1 cellular context compared by ENCODE assay signal in the genomic region with DNA sequence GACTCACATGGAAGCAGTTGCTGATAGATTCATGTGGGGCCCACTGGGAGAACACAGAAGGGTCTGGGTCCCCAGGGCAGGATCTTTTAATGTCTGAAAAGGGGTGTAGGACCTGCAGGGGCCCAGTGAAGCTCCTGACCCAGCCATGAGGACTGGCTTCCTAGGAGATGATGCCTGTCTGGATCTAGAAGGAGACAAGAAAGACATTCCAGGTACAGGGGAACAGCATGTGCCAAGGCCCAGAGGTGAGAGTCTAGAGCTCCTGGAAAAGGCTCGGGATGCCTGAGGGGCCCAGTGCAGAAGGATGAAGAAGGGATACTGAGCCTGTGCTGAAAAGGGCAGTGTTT.
TF ChIP-seq lines count a peak whose summit lies in the region.

No MANE protein-coding gene starts in this region.

TF ChIP-seq in HepG2, 621 proteins besides CTCF, POLR2A, EP300 and RAD21 (continues in another document):
- TF ChIP-seq CCDC6 (CRISPR knock-in tag; IDR thresholded peaks at IDR 0.05) (no peak), PHF8 (CRISPR knock-in tag; IDR thresholded peaks at IDR 0.05) (0 out of 2 replicates have a peak, but pooled peaks have one; percentile 8), ZNF556 (CRISPR knock-in tag; IDR thresholded peaks at IDR 0.05; ENCODE audit: borderline replicate concordance) (no peak; the same call in 1 of the 2 replicates), SMAD9 (CRISPR knock-in tag; IDR thresholded peaks at IDR 0.05) (no peak), SP5 (CRISPR knock-in tag; IDR thresholded peaks at IDR 0.05; ENCODE audit: borderline replicate concordance, low read depth) (no peak), NONO (IDR thresholded peaks at IDR 0.05) (no peak), NONO (CRISPR knock-in tag; conservative IDR thresholded peaks at IDR 0.05) (no peak), TARDBP (CRISPR knock-in tag; IDR thresholded peaks at IDR 0.05) (peak; percentile 24; the same call in 1 of the 2 replicates), TRIM24 (CRISPR knock-in tag; IDR thresholded peaks at IDR 0.05) (no peak), ZBTB8A (CRISPR knock-in tag; IDR thresholded peaks at IDR 0.05; ENCODE audit: borderline replicate concordance, low read depth) (no peak), SRF (IDR thresholded peaks at IDR 0.05; ENCODE audit: low read depth, low read length) (no peak), KLF16 (CRISPR knock-in tag; IDR thresholded peaks at IDR 0.05) (no peak), RARA (CRISPR knock-in tag; IDR thresholded peaks at IDR 0.05) (no peak), ZNF891 (CRISPR knock-in tag; IDR thresholded peaks at IDR 0.05) (no peak), RNF2 (conservative IDR thresholded peaks at IDR 0.05; ENCODE audit: low read depth) (no peak), KLF6 (CRISPR knock-in tag; IDR thresholded peaks at IDR 0.05) (no peak), ZNF34 (CRISPR knock-in tag; IDR thresholded peaks at IDR 0.05; ENCODE audit: borderline replicate concordance) (0 out of 2 replicates have a peak, but pooled peaks have one; percentile 26), ZNF788 (CRISPR knock-in tag; IDR thresholded peaks at IDR 0.05; ENCODE audit: borderline replicate concordance) (no peak), TMF1 (CRISPR knock-in tag; IDR thresholded peaks at IDR 0.05; ENCODE audit: low read depth) (no peak; the same call in 1 of the 2 replicates), ELF1 (CRISPR knock-in tag; IDR thresholded peaks at IDR 0.05) (no peak), SMYD3 (CRISPR knock-in tag; IDR thresholded peaks at IDR 0.05) (0 out of 2 replicates have a peak, but pooled peaks have one; percentile 20), ZNF138 (CRISPR knock-in tag; IDR thresholded peaks at IDR 0.05; ENCODE audit: low read depth) (no peak), ZZZ3 (CRISPR knock-in tag; IDR thresholded peaks at IDR 0.05; ENCODE audit: borderline replicate concordance) (no peak), ZNF570 (CRISPR knock-in tag; IDR thresholded peaks at IDR 0.05; ENCODE audit: borderline replicate concordance) (no peak), TBP (CRISPR knock-in tag; IDR thresholded peaks at IDR 0.05) (no peak), CEBPG (CRISPR knock-in tag; IDR thresholded peaks at IDR 0.05) (no peak), CREB1 (IDR thresholded peaks at IDR 0.05) (no peak), CREB1 (CRISPR knock-in tag; IDR thresholded peaks at IDR 0.05) (no peak), ZNF552 (CRISPR knock-in tag; IDR thresholded peaks at IDR 0.05; ENCODE audit: borderline replicate concordance) (no peak), GATAD2A (CRISPR knock-in tag; IDR thresholded peaks at IDR 0.05) (0 out of 2 replicates have a peak, but pooled peaks have one; percentile 2), MEIS1 (CRISPR knock-in tag; IDR thresholded peaks at IDR 0.05; ENCODE audit: borderline replicate concordance) (0 out of 2 replicates have a peak, but pooled peaks have one; percentile 34), SCMH1 (CRISPR knock-in tag; IDR thresholded peaks at IDR 0.05; ENCODE audit: borderline replicate concordance) (no peak), NCOR1 (IDR thresholded peaks at IDR 0.05; ENCODE audit: borderline replicate concordance, low read length) (no peak), THAP11 (CRISPR knock-in tag; IDR thresholded peaks at IDR 0.05) (no peak), IRF2 (CRISPR knock-in tag; IDR thresholded peaks at IDR 0.05) (no peak), MIER2 (CRISPR knock-in tag; IDR thresholded peaks at IDR 0.05) (no peak), ZNF816 (CRISPR knock-in tag; IDR thresholded peaks at IDR 0.05; ENCODE audit: borderline replicate concordance) (no peak), MTA3 (CRISPR knock-in tag; IDR thresholded peaks at IDR 0.05) (no peak), ZNF460 (CRISPR knock-in tag; IDR thresholded peaks at IDR 0.05; ENCODE audit: borderline replicate concordance) (no peak), TP53 (CRISPR knock-in tag; conservative IDR thresholded peaks at IDR 0.05) (no peak), ZNF598 (CRISPR knock-in tag; IDR thresholded peaks at IDR 0.05; ENCODE audit: borderline replicate concordance) (no peak), ZNF557 (CRISPR knock-in tag; IDR thresholded peaks at IDR 0.05) (no peak), ZNF260 (CRISPR knock-in tag; IDR thresholded peaks at IDR 0.05; ENCODE audit: borderline replicate concordance, low read depth) (no peak), ZNF20 (CRISPR knock-in tag; IDR thresholded peaks at IDR 0.05) (no peak), ZFP37 (CRISPR knock-in tag; IDR thresholded peaks at IDR 0.05; ENCODE audit: borderline replicate concordance) (no peak), ZNF629 (CRISPR knock-in tag; conservative IDR thresholded peaks at IDR 0.05) (no peak), MAF1 (CRISPR knock-in tag; IDR thresholded peaks at IDR 0.05; ENCODE audit: borderline replicate concordance) (no peak), ZNF317 (CRISPR knock-in tag; IDR thresholded peaks at IDR 0.05) (0 out of 2 replicates have a peak, but pooled peaks have one; percentile 40), PCBP1 (IDR thresholded peaks at IDR 0.05; ENCODE audit: borderline replicate concordance, low read depth, low read length) (no peak), SPEN (CRISPR knock-in tag; IDR thresholded peaks at IDR 0.05; ENCODE audit: low read depth) (no peak), ATAD3A (CRISPR knock-in tag; IDR thresholded peaks at IDR 0.05) (no peak), TCF12 (IDR thresholded peaks at IDR 0.05) (no peak), TCF12 (CRISPR knock-in tag; IDR thresholded peaks at IDR 0.05) (0 out of 2 replicates have a peak, but pooled peaks have one; percentile 13), ZSCAN9 (CRISPR knock-in tag; IDR thresholded peaks at IDR 0.05; ENCODE audit: borderline replicate concordance) (no peak), CBX1 (IDR thresholded peaks at IDR 0.05; ENCODE audit: low read depth) (no peak), ELF3 (CRISPR knock-in tag; IDR thresholded peaks at IDR 0.05) (peak; percentile 1; the same call in 1 of the 2 replicates)
- TF ChIP-seq, protein P1, sequence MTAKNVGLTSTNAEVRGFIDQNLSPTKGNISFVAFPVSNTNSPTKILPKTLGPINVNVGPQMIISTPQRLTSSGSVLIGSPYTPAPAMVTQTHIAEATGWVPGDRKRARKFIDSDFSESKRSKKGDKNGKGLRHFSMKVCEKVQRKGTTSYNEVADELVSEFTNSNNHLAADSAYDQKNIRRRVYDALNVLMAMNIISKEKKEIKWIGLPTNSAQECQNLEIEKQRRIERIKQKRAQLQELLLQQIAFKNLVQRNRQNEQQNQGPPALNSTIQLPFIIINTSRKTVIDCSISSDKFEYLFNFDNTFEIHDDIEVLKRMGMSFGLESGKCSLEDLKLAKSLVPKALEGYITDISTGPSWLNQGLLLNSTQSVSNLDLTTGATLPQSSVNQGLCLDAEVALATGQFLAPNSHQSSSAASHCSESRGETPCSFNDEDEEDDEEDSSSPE (CRISPR knock-in tag; IDR thresholded peaks at IDR 0.05), result no peak
- TF ChIP-seq, protein P2, sequence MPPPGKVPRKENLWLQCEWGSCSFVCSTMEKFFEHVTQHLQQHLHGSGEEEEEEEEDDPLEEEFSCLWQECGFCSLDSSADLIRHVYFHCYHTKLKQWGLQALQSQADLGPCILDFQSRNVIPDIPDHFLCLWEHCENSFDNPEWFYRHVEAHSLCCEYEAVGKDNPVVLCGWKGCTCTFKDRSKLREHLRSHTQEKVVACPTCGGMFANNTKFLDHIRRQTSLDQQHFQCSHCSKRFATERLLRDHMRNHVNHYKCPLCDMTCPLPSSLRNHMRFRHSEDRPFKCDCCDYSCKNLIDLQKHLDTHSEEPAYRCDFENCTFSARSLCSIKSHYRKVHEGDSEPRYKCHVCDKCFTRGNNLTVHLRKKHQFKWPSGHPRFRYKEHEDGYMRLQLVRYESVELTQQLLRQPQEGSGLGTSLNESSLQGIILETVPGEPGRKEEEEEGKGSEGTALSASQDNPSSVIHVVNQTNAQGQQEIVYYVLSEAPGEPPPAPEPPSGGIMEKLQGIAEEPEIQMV (CRISPR knock-in tag; IDR thresholded peaks at IDR 0.05; ENCODE audit: low read depth), result no peak
- TF ChIP-seq, protein P3, sequence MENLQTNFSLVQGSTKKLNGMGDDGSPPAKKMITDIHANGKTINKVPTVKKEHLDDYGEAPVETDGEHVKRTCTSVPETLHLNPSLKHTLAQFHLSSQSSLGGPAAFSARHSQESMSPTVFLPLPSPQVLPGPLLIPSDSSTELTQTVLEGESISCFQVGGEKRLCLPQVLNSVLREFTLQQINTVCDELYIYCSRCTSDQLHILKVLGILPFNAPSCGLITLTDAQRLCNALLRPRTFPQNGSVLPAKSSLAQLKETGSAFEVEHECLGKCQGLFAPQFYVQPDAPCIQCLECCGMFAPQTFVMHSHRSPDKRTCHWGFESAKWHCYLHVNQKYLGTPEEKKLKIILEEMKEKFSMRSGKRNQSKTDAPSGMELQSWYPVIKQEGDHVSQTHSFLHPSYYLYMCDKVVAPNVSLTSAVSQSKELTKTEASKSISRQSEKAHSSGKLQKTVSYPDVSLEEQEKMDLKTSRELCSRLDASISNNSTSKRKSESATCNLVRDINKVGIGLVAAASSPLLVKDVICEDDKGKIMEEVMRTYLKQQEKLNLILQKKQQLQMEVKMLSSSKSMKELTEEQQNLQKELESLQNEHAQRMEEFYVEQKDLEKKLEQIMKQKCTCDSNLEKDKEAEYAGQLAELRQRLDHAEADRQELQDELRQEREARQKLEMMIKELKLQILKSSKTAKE (CRISPR knock-in tag; IDR thresholded peaks at IDR 0.05; ENCODE audit: borderline replicate concordance), result no peak
- TF ChIP-seq, protein P4, sequence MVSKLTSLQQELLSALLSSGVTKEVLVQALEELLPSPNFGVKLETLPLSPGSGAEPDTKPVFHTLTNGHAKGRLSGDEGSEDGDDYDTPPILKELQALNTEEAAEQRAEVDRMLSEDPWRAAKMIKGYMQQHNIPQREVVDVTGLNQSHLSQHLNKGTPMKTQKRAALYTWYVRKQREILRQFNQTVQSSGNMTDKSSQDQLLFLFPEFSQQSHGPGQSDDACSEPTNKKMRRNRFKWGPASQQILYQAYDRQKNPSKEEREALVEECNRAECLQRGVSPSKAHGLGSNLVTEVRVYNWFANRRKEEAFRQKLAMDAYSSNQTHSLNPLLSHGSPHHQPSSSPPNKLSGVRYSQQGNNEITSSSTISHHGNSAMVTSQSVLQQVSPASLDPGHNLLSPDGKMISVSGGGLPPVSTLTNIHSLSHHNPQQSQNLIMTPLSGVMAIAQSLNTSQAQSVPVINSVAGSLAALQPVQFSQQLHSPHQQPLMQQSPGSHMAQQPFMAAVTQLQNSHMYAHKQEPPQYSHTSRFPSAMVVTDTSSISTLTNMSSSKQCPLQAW (CRISPR knock-in tag; IDR thresholded peaks at IDR 0.05), result no peak
- TF ChIP-seq, protein P5, sequence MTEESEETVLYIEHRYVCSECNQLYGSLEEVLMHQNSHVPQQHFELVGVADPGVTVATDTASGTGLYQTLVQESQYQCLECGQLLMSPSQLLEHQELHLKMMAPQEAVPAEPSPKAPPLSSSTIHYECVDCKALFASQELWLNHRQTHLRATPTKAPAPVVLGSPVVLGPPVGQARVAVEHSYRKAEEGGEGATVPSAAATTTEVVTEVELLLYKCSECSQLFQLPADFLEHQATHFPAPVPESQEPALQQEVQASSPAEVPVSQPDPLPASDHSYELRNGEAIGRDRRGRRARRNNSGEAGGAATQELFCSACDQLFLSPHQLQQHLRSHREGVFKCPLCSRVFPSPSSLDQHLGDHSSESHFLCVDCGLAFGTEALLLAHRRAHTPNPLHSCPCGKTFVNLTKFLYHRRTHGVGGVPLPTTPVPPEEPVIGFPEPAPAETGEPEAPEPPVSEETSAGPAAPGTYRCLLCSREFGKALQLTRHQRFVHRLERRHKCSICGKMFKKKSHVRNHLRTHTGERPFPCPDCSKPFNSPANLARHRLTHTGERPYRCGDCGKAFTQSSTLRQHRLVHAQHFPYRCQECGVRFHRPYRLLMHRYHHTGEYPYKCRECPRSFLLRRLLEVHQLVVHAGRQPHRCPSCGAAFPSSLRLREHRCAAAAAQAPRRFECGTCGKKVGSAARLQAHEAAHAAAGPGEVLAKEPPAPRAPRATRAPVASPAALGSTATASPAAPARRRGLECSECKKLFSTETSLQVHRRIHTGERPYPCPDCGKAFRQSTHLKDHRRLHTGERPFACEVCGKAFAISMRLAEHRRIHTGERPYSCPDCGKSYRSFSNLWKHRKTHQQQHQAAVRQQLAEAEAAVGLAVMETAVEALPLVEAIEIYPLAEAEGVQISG (CRISPR knock-in tag; IDR thresholded peaks at IDR 0.05), result no peak
- TF ChIP-seq, protein P6, sequence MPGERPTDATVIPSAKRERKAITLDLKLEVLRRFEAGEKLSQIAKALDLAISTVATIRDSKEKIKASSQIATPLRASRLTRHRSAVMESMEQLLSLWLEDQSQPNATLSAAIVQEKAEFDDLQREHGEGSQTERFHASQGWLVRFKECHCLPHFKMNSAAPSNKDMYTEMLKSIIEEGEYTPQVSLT (CRISPR knock-in tag; IDR thresholded peaks at IDR 0.05; ENCODE audit: borderline replicate concordance, low read depth), result no peak
- TF ChIP-seq, protein P7, sequence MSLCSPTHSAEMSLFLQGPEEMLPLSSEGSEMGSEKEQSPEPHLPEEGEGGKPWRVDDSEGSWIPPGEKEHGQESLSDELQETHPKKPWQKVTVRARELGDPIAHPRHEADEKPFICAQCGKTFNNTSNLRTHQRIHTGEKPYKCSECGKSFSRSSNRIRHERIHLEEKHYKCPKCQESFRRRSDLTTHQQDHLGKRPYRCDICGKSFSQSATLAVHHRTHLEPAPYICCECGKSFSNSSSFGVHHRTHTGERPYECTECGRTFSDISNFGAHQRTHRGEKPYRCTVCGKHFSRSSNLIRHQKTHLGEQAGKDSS (CRISPR knock-in tag; IDR thresholded peaks at IDR 0.05; ENCODE audit: borderline replicate concordance, low read depth), result peak; percentile 2; the same call in 1 of the 2 replicates
- TF ChIP-seq, protein P8, sequence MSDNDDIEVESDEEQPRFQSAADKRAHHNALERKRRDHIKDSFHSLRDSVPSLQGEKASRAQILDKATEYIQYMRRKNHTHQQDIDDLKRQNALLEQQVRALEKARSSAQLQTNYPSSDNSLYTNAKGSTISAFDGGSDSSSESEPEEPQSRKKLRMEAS (IDR thresholded peaks at IDR 0.05), result peak; percentile 3
